In the genomic region with DNA sequence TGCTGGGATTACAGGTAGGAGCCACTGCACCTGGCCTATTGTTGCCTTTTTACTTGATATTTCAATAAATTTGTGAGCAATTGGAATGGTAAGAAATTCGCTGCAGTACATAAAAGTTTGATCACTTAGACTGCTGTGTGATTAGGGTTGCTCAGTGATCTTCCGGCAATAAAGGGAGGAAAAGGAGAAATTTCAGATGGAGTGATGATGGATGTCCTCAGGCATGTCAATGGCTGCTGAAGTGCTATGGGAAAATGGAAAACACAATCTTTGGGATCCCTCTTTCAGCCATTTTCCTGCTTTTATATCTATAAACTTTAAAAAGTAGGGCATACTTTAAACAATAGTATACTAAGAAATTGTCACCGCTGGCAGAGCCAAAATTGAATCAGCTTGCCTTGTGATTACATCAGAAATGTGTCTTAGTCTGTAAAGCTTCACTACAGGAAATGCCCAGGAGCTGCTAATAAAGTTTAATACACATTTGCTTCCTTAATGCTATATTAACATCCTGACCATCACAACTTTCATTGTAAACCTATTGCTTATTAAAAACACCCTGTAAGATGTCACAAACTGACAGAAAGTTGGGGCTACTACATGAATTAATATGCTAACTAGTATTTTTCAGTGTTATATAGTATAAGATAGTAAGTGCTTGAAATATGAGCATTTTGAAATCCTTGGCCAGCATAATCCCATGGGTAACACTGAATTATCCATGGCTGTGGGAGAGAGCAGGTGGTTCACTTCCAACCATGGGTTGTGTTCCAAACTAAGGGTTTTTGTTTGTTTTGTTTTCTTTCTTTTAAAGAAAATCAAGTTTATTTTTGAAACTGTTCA, we compare ENCODE assay signal across 12 cellular contexts. TPM values are rescaled to one million over a fixed set of nuclear protein-coding genes. Genes with fewer than 3 reads are reported as not detected.
DNase-seq lines count a peak whose midpoint lies in the region; ATAC-seq lines count a peak whose summit lies in the region.
"Had no signal": no experiment of that assay in that cellular context is flagged by ENCODE, and none has a peak within 500 bp of the region (broad histone marks: within the 10 kb centered on the region; RNA-seq: fewer than 3 reads in every experiment).

No MANE protein-coding gene starts in this region.

- H3K36me3 ChIP-seq in esophagus (ENCODE audit: control insufficient read depth in 2 of 2, insufficient read depth in 2 of 2, low read length in 1 of 2) (no peaks in the 10 kb centered on the region), skeletal muscle satellite cell (ENCODE audit: insufficient read depth, low read length) (no peaks in the 10 kb centered on the region)

- H3K9me3 ChIP-seq in esophagus (ENCODE audit: control insufficient read depth in 2 of 2, insufficient read depth in 1 of 2, low read depth in 1 of 2, low read length in 1 of 2) (no peaks in the 10 kb centered on the region), skeletal muscle satellite cell (replicated peaks; ENCODE audit: low read length) (no peaks in the 10 kb centered on the region)

- H3K27me3 ChIP-seq in esophagus (ENCODE audit: control insufficient read depth in 1 of 2, insufficient read depth in 2 of 2, low read length in 2 of 2) (no peaks in the 10 kb centered on the region), skeletal muscle satellite cell (ENCODE audit: control insufficient read depth, insufficient read depth, low read length) (no peaks in the 10 kb centered on the region)

- no peak for ATAC-seq in HG02588 (IDR thresholded peaks at IDR 0.05; ENCODE audit: unreplicated experiment)
- ATAC-seq: foreskin keratinocyte had no signal

- H3K4me3 ChIP-seq in esophagus (ENCODE audit: low read depth in 1 of 2, low read length in 2 of 2): no peak overlapping the region
- H3K4me3 ChIP-seq in skeletal muscle satellite cell (ENCODE audit: low read length): no peak overlapping the region

- DNase-seq in EH (ENCODE audit: low read depth) (peak; percentile 66), NCI-H460 (ENCODE audit: extremely low read depth, low read depth) (peak; percentile 65), hippocampal formation (lab: John Stamatoyannopoulos, UW) (no peak), NCI-H345 (lab: John Stamatoyannopoulos, UW) (no peak)
- DNase-seq: activated CD8-positive, alpha-beta memory T cell treated with anti-CD3 and anti-CD28 coated beads for 24 hours; activated naive CD4-positive, alpha-beta T cell treated with anti-CD3 and anti-CD28 coated beads, Interleukin-2, amount 10 ng/mL, durations not matched to agents 7 days and 5 days; foreskin keratinocyte; NCI-H1048; NCI-H524 had no signal

- WGBS in esophagus, 2 donors: 73 to 84% methylated on average over 3 of the region's 3 CpGs

- H3K4me2 ChIP-seq in skeletal muscle satellite cell (ENCODE audit: low read length): peak overlapping the region; percentile 20

- H3K4me1 ChIP-seq in esophagus (ENCODE audit: control insufficient read depth in 2 of 2, insufficient read depth in 2 of 2, low read length in 1 of 2) (peaks cover 0 to 5% of the 10 kb centered on the region in 2 donors), skeletal muscle satellite cell (ENCODE audit: control insufficient read depth, insufficient read depth, low read length) (peaks cover 64% of the 10 kb centered on the region)

- H3K27ac ChIP-seq in esophagus (ENCODE audit: low read depth in 2 of 2, low read length in 1 of 2): peak overlapping the region; percentile 43 to 80
- H3K27ac ChIP-seq: foreskin keratinocyte had no signal

- H3K9ac ChIP-seq in skeletal muscle satellite cell (ENCODE audit: low read depth, low read length): no peak overlapping the region

RNA-seq across cellular contexts. Expression of a gene that starts 13.8 kb away (rescaled TPM):
- total RNA-seq in NCI-H460 (2014; rRNA removed; shearing (Covaris generic)): 15.1 and 20.0 TPM in 2 replicates
- polyA plus RNA-seq in NCI-H460 (2014; cell fraction: nucleus; rRNA removed): 15.3 and 18.9 TPM in 2 replicates
- 1 to 10 TPM; 2.8 to 6.2 TPM for polyA plus RNA-seq in esophagus
- total RNA-seq in skeletal muscle satellite cell (2012; rRNA removed): 10.9 and 15.1 TPM in 2 replicates

RNA-seq across cellular contexts. Expression of a gene that starts 20.9 kb away (rescaled TPM):
- 3.3 and 7.6 TPM in 2 replicates for total RNA-seq in NCI-H460 (2014; rRNA removed; shearing (Covaris generic))
- 9.2 and 13.9 TPM in 2 replicates for polyA plus RNA-seq in NCI-H460 (2014; cell fraction: nucleus; rRNA removed)
- polyA plus RNA-seq in esophagus: 10 to 100 TPM; 10.1 to 13.9 TPM
- 113 and 130 TPM in 2 replicates for total RNA-seq in skeletal muscle satellite cell (2012; rRNA removed)

Comparison
In these comparisons a context has a peak if more than half of its experiments do, and no peak if none do; other contexts are left out.
1. DNase-seq: peak in EH (single experiment) and NCI-H460 (single experiment); none in hippocampal formation (0 of 2) and NCI-H345 (single experiment).